8 cellular contexts compared by ENCODE assay signal in genomic region chr3:171459942-171460225, GRCh38. TPM values are rescaled to one million over a fixed set of nuclear protein-coding genes. Genes with fewer than 3 reads are reported as not detected.
DNase-seq lines count a peak whose midpoint lies in the region; ATAC-seq and TF ChIP-seq lines count a peak whose summit lies in the region.

No MANE protein-coding gene starts in this region.

- peak overlapping the region; percentile 91 for H3K4me3 ChIP-seq in GM06990 (replicated peaks; ENCODE audit: low read depth, low read length)
- peak overlapping the region; percentile 78 for H3K4me3 ChIP-seq in LNCaP clone FGC (ENCODE audit: low read depth, low read length)
- H3K4me3 ChIP-seq in mesodermal cell (ENCODE audit: extremely low read depth, insufficient read depth, low read length, poor library complexity, severe bottlenecking), result peak overlapping the region; percentile 65

- 0% methylated on average over 8 of the region's 20 CpGs for WGBS in mesodermal cell (ENCODE audit: insufficient coverage in 2 of 2), 2 experiments

- H3K4me1 ChIP-seq in mesodermal cell (ENCODE audit: control insufficient read depth, insufficient read depth, low read length, poor library complexity, severe bottlenecking), result peaks cover 7% of the 10 kb centered on the region

- no peak for ATAC-seq in GM19351 (IDR thresholded peaks at IDR 0.05; ENCODE audit: unreplicated experiment)
- ATAC-seq in HG03460 (IDR thresholded peaks at IDR 0.05; ENCODE audit: unreplicated experiment), result no peak

- peak overlapping the region; percentile 87 for H3K27ac ChIP-seq in caudate nucleus (ENCODE audit: low read depth, low read length)
- no peak overlapping the region for H3K27ac ChIP-seq in mesodermal cell (ENCODE audit: low read depth, low read length, severe bottlenecking)

- no peaks in the 10 kb centered on the region for H3K27me3 ChIP-seq in GM06990 (replicated peaks; ENCODE audit: control insufficient read depth, insufficient read depth, low read length)

- H3K36me3 ChIP-seq in GM06990 (ENCODE audit: control insufficient read depth, insufficient read depth, low read length) (no peaks in the 10 kb centered on the region), mesodermal cell (ENCODE audit: control insufficient read depth, insufficient read depth, low read length) (no peaks in the 10 kb centered on the region)

- no peak for DNase-seq in GM06990 (ENCODE audit: extremely low read depth, insufficient read length)
- DNase-seq in LNCaP clone FGC (ENCODE audit: low read depth), result no peak
- peak in 6 of 61 donors; percentile 43 to 78 (median 57) for DNase-seq in caudate nucleus (lab: John Stamatoyannopoulos, UW)
- DNase-seq in SHP77 treated with DMSO at 0.1 percent for 48 hours (lab: John Stamatoyannopoulos, UW), result no peak
- DNase-seq in dermis blood vessel endothelial cell, result no peak

- TF ChIP-seq CTCF in GM06990 (IDR thresholded peaks at IDR 0.05; ENCODE audit: insufficient read depth, low read length, poor library complexity, severe bottlenecking), result no peak
- no peak for TF ChIP-seq CTCF in LNCaP clone FGC (IDR thresholded peaks at IDR 0.05; ENCODE audit: control insufficient read depth, extremely low read depth, insufficient read depth)

- no peaks in the 10 kb centered on the region for H3K9me3 ChIP-seq in mesodermal cell (ENCODE audit: control insufficient read depth, low read length)

RNA-seq across cellular contexts. Expression of gene TNIK, which starts 0.3 kb away (rescaled TPM):
- 61.9 TPM for polyA plus RNA-seq in mesodermal cell (2013, experiment 1 of 2)
- 40.1 TPM for polyA plus RNA-seq in mesodermal cell (2013, experiment 2 of 2)
- 8.2 and 30.3 TPM in 2 replicates for total RNA-seq in dermis blood vessel endothelial cell
